Comparison of ENCODE assay signal across 18 cellular contexts in genomic region chr15:76648732-76649444, GRCh38.
DNase-seq lines count a peak whose midpoint lies in the region; ATAC-seq, FAIRE-seq and TF ChIP-seq lines count a peak whose summit lies in the region.
"Had no signal": no experiment of that assay in that cellular context is flagged by ENCODE, and none has a peak within 500 bp of the region (broad histone marks: within the 10 kb centered on the region; RNA-seq: fewer than 3 reads in every experiment).

No MANE protein-coding gene starts in this region.

- DNase-seq in GM23338 (ENCODE audit: low spot score), result peak; percentile 65
- peak; percentile 55 for DNase-seq in bronchial epithelial cell (ENCODE audit: low read depth)
- peak; percentile 35 for DNase-seq in iPS DF 19.7 (ENCODE audit: low read depth, low spot score)
- no peak for DNase-seq in urothelium cell line (ENCODE audit: low spot score)
- no peak for DNase-seq in Right ventricle myocardium superior
- no peak for DNase-seq in NCI-H2029 (lab: John Stamatoyannopoulos, UW)
- DNase-seq in Right ventricle myocardium inferior (ENCODE audit: missing footprints), result no peak
- DNase-seq: 8988T; ACHN; Calu3; CD4-positive, CD25-positive, alpha-beta regulatory T cell; DMS 273 treated with DMSO at 0.1 percent for 48 hours; GOT3 had no signal

- FAIRE-seq in bronchial epithelial cell (lab: Jason Lieb, UNC), result no peak
- FAIRE-seq in urothelium cell line (lab: Jason Lieb, UNC), result peak; percentile 75
- FAIRE-seq: GM18507, HTR-8/SVneo had no signal

- no peak for TF ChIP-seq CTCF in GM23338 (conservative IDR thresholded peaks at IDR 0.05; ENCODE audit: low read depth in 2 of 2)
- TF ChIP-seq CTCF in bronchial epithelial cell (IDR thresholded peaks at IDR 0.05; ENCODE audit: insufficient read depth, low read length, severe bottlenecking), result no peak

- peak overlapping the region; percentile 15; the same call in 1 of the 2 replicates for H3K4me2 ChIP-seq in GM23338
- H3K4me2 ChIP-seq: BLaER1 treated with 17β-estradiol and CSF1 and Interleukin-3, amounts not matched to agents 10 nM and 100 nM had no signal

- peaks cover 6% of the 10 kb centered on the region for H3K27me3 Mint-ChIP-seq in GM23338 (ENCODE audit: insufficient read depth, low read depth, poor library complexity)
- H3K27me3 Mint-ChIP-seq: CD4-positive, CD25-positive, alpha-beta regulatory T cell had no signal

- no peaks in the 10 kb centered on the region for H4K20me1 ChIP-seq in GM23338 (replicated peaks; ENCODE audit: insufficient read depth)
- H4K20me1 ChIP-seq: BLaER1 treated with 17β-estradiol and CSF1 and Interleukin-3, amounts not matched to agents 10 nM and 100 nM had no signal

- no peaks in the 10 kb centered on the region for H3K9me2 ChIP-seq in GM23338 (ENCODE audit: insufficient read depth)

- H3K79me2 ChIP-seq in GM23338 (replicated peaks; ENCODE audit: insufficient read depth), result no peaks in the 10 kb centered on the region

- H3K36me3 Mint-ChIP-seq in GM23338 (ENCODE audit: low read depth), result no peaks in the 10 kb centered on the region

- H3K27ac Mint-ChIP-seq in GM23338, result peak overlapping the region; percentile 44
- H3K27ac Mint-ChIP-seq: CD4-positive, CD25-positive, alpha-beta regulatory T cell had no signal

- H3K27me3 ChIP-seq in GM23338 (ENCODE audit: insufficient read depth) (no peaks in the 10 kb centered on the region), bronchial epithelial cell (ENCODE audit: control insufficient read depth, insufficient read depth, low read length) (no peaks in the 10 kb centered on the region)
- H3K27me3 ChIP-seq: BLaER1 treated with 17β-estradiol and CSF1 and Interleukin-3, amounts not matched to agents 10 nM and 100 nM had no signal

- H3K9me3 Mint-ChIP-seq in GM23338, result peaks cover 3% of the 10 kb centered on the region; the same call in 1 of the 3 replicates

- no peaks in the 10 kb centered on the region for H3K4me1 ChIP-seq in GM23338 (ENCODE audit: insufficient read depth)
- H3K4me1 ChIP-seq: BLaER1 treated with 17β-estradiol and CSF1 and Interleukin-3, amounts not matched to agents 10 nM and 100 nM had no signal

- no peak overlapping the region for H2AFZ ChIP-seq in GM23338

- H3K4me3 ChIP-seq in GM23338, result peak overlapping the region; percentile 5
- no peak overlapping the region for H3K4me3 ChIP-seq in bronchial epithelial cell (ENCODE audit: low read depth, low read length)
- H3K4me3 ChIP-seq: BLaER1 treated with 17β-estradiol and CSF1 and Interleukin-3, amounts not matched to agents 10 nM and 100 nM; GM12878 had no signal

- H3K4me3 Mint-ChIP-seq in GM23338, result no peak overlapping the region
- H3K4me3 Mint-ChIP-seq: CD4-positive, CD25-positive, alpha-beta regulatory T cell had no signal

- H3K36me3 ChIP-seq in GM23338 (ENCODE audit: insufficient read depth), result no peaks in the 10 kb centered on the region
- H3K36me3 ChIP-seq in bronchial epithelial cell (ENCODE audit: control insufficient read depth, insufficient read depth, low read length), result no peaks in the 10 kb centered on the region

- ATAC-seq in GM23338 (peak; percentile 70), Right ventricle myocardium superior (ENCODE audit: poor library complexity) (no peak), Right ventricle myocardium inferior (no peak)
- ATAC-seq: GM12878, HCT116 had no signal

- no peaks in the 10 kb centered on the region for H3F3A ChIP-seq in GM23338 (replicated peaks; ENCODE audit: low read depth)

- H3K27ac ChIP-seq in GM23338 (ENCODE audit: low read depth), result no peak overlapping the region
- H3K27ac ChIP-seq: BLaER1 treated with 17β-estradiol and CSF1 and Interleukin-3, amounts not matched to agents 10 nM and 100 nM had no signal

- peaks cover 10% of the 10 kb centered on the region for H3K4me1 Mint-ChIP-seq in GM23338

- intact Hi-C loops in Right ventricle myocardium superior (cut with DNase I) (no loop called here), Right ventricle myocardium inferior (cut with DNase I) (loop anchor here (10.0 kb wide), 1 partner anchor 216 kb away; no protein-coding TSS in a partner anchor)

TF ChIP-seq in GM23338, 12 proteins besides CTCF, POLR2A, EP300 and RAD21 (continues in another document):
- no peak for TF ChIP-seq ZNF462 (CRISPR knock-in tag; IDR thresholded peaks at IDR 0.05)
- TF ChIP-seq EZH2 (IDR thresholded peaks at IDR 0.05; ENCODE audit: low read depth, unreplicated experiment), result no peak
- TF ChIP-seq STAT1 (IDR thresholded peaks at IDR 0.05; ENCODE audit: unreplicated experiment), result no peak
- TF ChIP-seq ETS1 (IDR thresholded peaks at IDR 0.05), result no peak
- no peak for TF ChIP-seq CREB1 (CRISPR knock-in tag; IDR thresholded peaks at IDR 0.05; ENCODE audit: low read depth)
- TF ChIP-seq JUNB (IDR thresholded peaks at IDR 0.05; ENCODE audit: unreplicated experiment), result no peak
- no peak for TF ChIP-seq ZNF114 (CRISPR knock-in tag; IDR thresholded peaks at IDR 0.05)
- TF ChIP-seq POLR2AphosphoS5 (IDR thresholded peaks at IDR 0.05; ENCODE audit: low read depth), result no peak
- no peak for TF ChIP-seq EZH2phosphoT487 (IDR thresholded peaks at IDR 0.05; ENCODE audit: unreplicated experiment)

Comparison
In these comparisons a context has a peak if more than half of its experiments do, and no peak if none do; other contexts are left out.
1. DNase-seq: peak in GM23338 (single experiment), bronchial epithelial cell (single experiment) and iPS DF 19.7 (single experiment); none in urothelium cell line (single experiment), Right ventricle myocardium superior (single experiment), NCI-H2029 (single experiment) and Right ventricle myocardium inferior (single experiment).